ENCODE assay signal across 10 cellular contexts in the genomic region with DNA sequence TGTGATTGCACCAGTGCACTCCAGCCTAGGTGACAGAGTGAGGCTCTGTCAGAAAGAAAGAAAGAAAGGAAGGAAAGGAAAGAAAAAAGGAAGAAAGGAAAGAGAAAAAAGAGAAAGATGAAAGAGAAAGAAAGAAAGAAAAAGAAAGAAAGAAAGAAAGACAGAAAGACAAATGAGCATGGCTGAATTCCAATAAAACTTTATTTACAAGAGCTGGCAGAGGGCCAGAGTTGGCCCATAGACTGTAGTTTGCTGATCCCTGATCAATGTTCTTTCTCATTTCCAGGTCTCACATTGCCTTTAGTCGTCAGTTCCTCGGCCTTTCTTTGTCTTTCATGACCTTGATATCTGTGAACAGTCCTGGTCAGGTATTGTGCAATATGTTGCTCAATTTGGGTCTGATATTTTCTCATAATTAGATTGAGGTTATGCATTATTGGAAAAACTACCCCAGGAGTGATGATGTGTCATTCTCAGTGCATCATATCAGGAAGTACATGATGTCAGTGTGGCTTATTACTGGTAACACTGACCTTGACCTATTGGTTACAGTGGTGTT.
DNase-seq lines count a peak whose midpoint lies in the region; ATAC-seq and TF ChIP-seq lines count a peak whose summit lies in the region.
"Had no signal": no experiment of that assay in that cellular context is flagged by ENCODE, and none has a peak within 500 bp of the region (broad histone marks: within the 10 kb centered on the region; RNA-seq: fewer than 3 reads in every experiment).

No MANE protein-coding gene starts in this region.

- no peaks in the 10 kb centered on the region for H3K9me3 Mint-ChIP-seq in activated naive CD8-positive, alpha-beta T cell treated with anti-CD3 and anti-CD28 coated beads for 36 hours
- H3K9me3 Mint-ChIP-seq in T-cell, result no peaks in the 10 kb centered on the region

- H3K4me1 Mint-ChIP-seq in activated naive CD8-positive, alpha-beta T cell treated with anti-CD3 and anti-CD28 coated beads for 36 hours, result peaks cover 59% of the 10 kb centered on the region
- H3K4me1 Mint-ChIP-seq in T-cell, result peaks cover 50 to 58% (median 51%) of the 10 kb centered on the region in 3 donors

- H3K4me3 Mint-ChIP-seq in activated naive CD8-positive, alpha-beta T cell treated with anti-CD3 and anti-CD28 coated beads for 36 hours, result no peak overlapping the region
- H3K4me3 Mint-ChIP-seq in T-cell, result no peak overlapping the region

- POLR2A ChIA-PET in T-cell (lab: Charles Lee), result no interaction called here

- ATAC-seq in left lobe of liver (peak; percentile 13), GM21367 (IDR thresholded peaks at IDR 0.05; ENCODE audit: unreplicated experiment) (no peak), T-cell (replicated peaks in 1 of 4) (no peak)

- peaks cover 4% of the 10 kb centered on the region for H3K27me3 Mint-ChIP-seq in activated naive CD8-positive, alpha-beta T cell treated with anti-CD3 and anti-CD28 coated beads for 36 hours
- H3K27me3 Mint-ChIP-seq in T-cell, result no peaks in the 10 kb centered on the region

- H3K27ac Mint-ChIP-seq in activated naive CD8-positive, alpha-beta T cell treated with anti-CD3 and anti-CD28 coated beads for 36 hours, result peak overlapping the region; percentile 66
- H3K27ac Mint-ChIP-seq in T-cell, result peak overlapping the region in 1 of 2 donors; percentile 34

- DNase-seq in AG09319 (ENCODE audit: extremely low read depth, low read depth) (peak; percentile 27), HS-5 (ENCODE audit: low read depth) (peak; percentile 72), left lobe of liver (ENCODE audit: low spot score) (no peak), T-cell (no peak), superior temporal gyrus (ENCODE audit: extremely low spot score) (no peak), COR-L47 (lab: John Stamatoyannopoulos, UW) (no peak)
- DNase-seq in activated naive CD8-positive, alpha-beta T cell treated with anti-CD3 and anti-CD28 coated beads for 36 hours, result no peak
- DNase-seq: mesendoderm; NK-92 treated with Interleukin-12 subunit alpha and Interleukin-12 subunit beta, amount 100 ng/mL, for 24 hours had no signal

- H3K36me3 Mint-ChIP-seq in activated naive CD8-positive, alpha-beta T cell treated with anti-CD3 and anti-CD28 coated beads for 36 hours, result no peaks in the 10 kb centered on the region
- H3K36me3 Mint-ChIP-seq in T-cell, result no peaks in the 10 kb centered on the region

- CTCF ChIA-PET in T-cell (lab: Charles Lee), result no interaction called here

- no peak for TF ChIP-seq CTCF in AG09319 (IDR thresholded peaks at IDR 0.05; ENCODE audit: low read depth, low read length)

Comparison
In these comparisons a context has a peak if more than half of its experiments do, and no peak if none do; other contexts are left out.
1. DNase-seq: peak in AG09319 (single experiment) and HS-5 (single experiment); none in activated naive CD8-positive, alpha-beta T cell treated with anti-CD3 and anti-CD28 coated beads for 36 hours (single experiment), left lobe of liver (single experiment), T-cell (0 of 34), superior temporal gyrus (single experiment) and COR-L47 (single experiment).